In genomic region chr22:45441158-45441557, GRCh38 we compare ENCODE assay signal across 8 cellular contexts. TPM values are rescaled to one million over a fixed set of nuclear protein-coding genes. Genes with fewer than 3 reads are reported as not detected.
DNase-seq lines count a peak whose midpoint lies in the region; ATAC-seq and TF ChIP-seq lines count a peak whose summit lies in the region.

No MANE protein-coding gene starts in this region.

- intact Hi-C loops in HCT116 (cut with micrococcal nuclease) (loop anchor here (1.0 kb wide), 1 partner anchor 112 kb away; no protein-coding TSS in a partner anchor), PC-9 (cut with micrococcal nuclease; ENCODE audit: unreplicated experiment) (loop anchor here (1.0 to 10.0 kb wide), 4 partner anchors 75 to 194 kb away; no protein-coding TSS in a partner anchor), ascending aorta (cut with DNase I) (loop anchor here (1.0 to 5.0 kb wide), 3 partner anchors 36 to 112 kb away; partner anchors contain the start of gene FBLN1), spleen (cut with DNase I; ENCODE audit: low total_unique reads) (loop anchor here (10.0 kb wide), 1 partner anchor 114 kb away; no protein-coding TSS in a partner anchor)

- RAD21 ChIA-PET in HCT116 (lab: Charles Lee; ENCODE audit: low non-redundant PET in 1 of 2, low total read pairs in 2 of 2, uncharacterized antibody in 2 of 2, unreplicated experiment in 2 of 2) = interaction anchor here in 1 of 2 experiments (1.0 kb wide), 1 partner anchor 113 kb away, joined by 3 read pairs; no protein-coding TSS in a partner anchor

- WGBS in hepatocyte (ENCODE audit: low lambda C conversion rate, missing lambda C conversion rate) = 21% methylated on average over 9 of the region's 9 CpGs
- 24 to 35% (median 31%) methylated on average over 9 of the region's 9 CpGs for WGBS in spleen, 5 donors

- ATAC-seq in HCT116 (peak; percentile 99), GM18517 (IDR thresholded peaks at IDR 0.05; ENCODE audit: unreplicated experiment) (no peak), HG02885 (IDR thresholded peaks at IDR 0.05; ENCODE audit: poor library complexity, unreplicated experiment) (no peak)

- H4K20me1 ChIP-seq in HCT116 (ENCODE audit: insufficient read depth) (no peaks in the 10 kb centered on the region), PC-9 (ENCODE audit: insufficient read depth) (no peaks in the 10 kb centered on the region), hepatocyte (ENCODE audit: insufficient read depth, poor library complexity, severe bottlenecking) (no peaks in the 10 kb centered on the region)

- H3F3A ChIP-seq in PC-9 (ENCODE audit: insufficient read depth, low read depth) = peaks cover 25% of the 10 kb centered on the region

- H3K9ac ChIP-seq in HCT116 (ENCODE audit: low read length) = no peak overlapping the region

- peaks cover 0 to 2% of the 10 kb centered on the region in 2 experiments; a peak in 1 of 4 replicates for H3K4me1 ChIP-seq in HCT116 (ENCODE audit: control insufficient read depth in 1 of 2, insufficient read depth in 2 of 2, low read length in 2 of 2)
- H3K4me1 ChIP-seq in PC-9 (replicated peaks; ENCODE audit: insufficient read depth) = peaks cover 47% of the 10 kb centered on the region
- H3K4me1 ChIP-seq in ascending aorta = no peaks in the 10 kb centered on the region
- H3K4me1 ChIP-seq in hepatocyte (ENCODE audit: insufficient read depth) = peaks cover 29% of the 10 kb centered on the region
- H3K4me1 ChIP-seq in spleen = peaks cover 0 to under 1% (median 0%) of the 10 kb centered on the region in 6 donors

- H3K27ac ChIP-seq in HCT116 (ENCODE audit: low read depth, low read length) = no peak overlapping the region
- H3K27ac ChIP-seq in PC-9 = peak overlapping the region; percentile 17; the same call in 1 of the 2 replicates
- H3K27ac ChIP-seq in ascending aorta = no peak overlapping the region
- H3K27ac ChIP-seq in hepatocyte = peak overlapping the region; percentile 19
- H3K27ac ChIP-seq in spleen = no peak overlapping the region

- no peaks in the 10 kb centered on the region for H3K9me2 ChIP-seq in HCT116 (ENCODE audit: insufficient read depth)
- no peaks in the 10 kb centered on the region for H3K9me2 ChIP-seq in PC-9 (ENCODE audit: insufficient read depth)
- no peaks in the 10 kb centered on the region for H3K9me2 ChIP-seq in hepatocyte (replicated peaks; ENCODE audit: insufficient read depth)

- H3K4me2 ChIP-seq in HCT116 (ENCODE audit: low read length) (peak overlapping the region; percentile 35; the same call in 1 of the 2 replicates), PC-9 (peak overlapping the region; percentile 67), hepatocyte (peak overlapping the region; percentile 14)

- POLR2A ChIA-PET in HCT116 (lab: Charles Lee) = interaction anchor here (1.9 kb wide), 1 partner anchor 113 kb away, joined by 5 read pairs; no protein-coding TSS in a partner anchor
- POLR2A ChIA-PET in PC-9 (lab: Charles Lee; ENCODE audit: unreplicated experiment) = interaction anchor here (0.6 to 0.7 kb wide), 2 partner anchors 186 to 229 kb away, joined by 3 to 4 read pairs; no protein-coding TSS in a partner anchor

- no peaks in the 10 kb centered on the region for H3K36me3 ChIP-seq in HCT116 (ENCODE audit: control insufficient read depth in 1 of 2, insufficient read depth in 2 of 2, low read length in 2 of 2)
- H3K36me3 ChIP-seq in PC-9 (ENCODE audit: low read depth) = no peaks in the 10 kb centered on the region
- no peaks in the 10 kb centered on the region for H3K36me3 ChIP-seq in ascending aorta
- no peaks in the 10 kb centered on the region for H3K36me3 ChIP-seq in hepatocyte (replicated peaks; ENCODE audit: insufficient read depth, low read depth)
- no peaks in the 10 kb centered on the region for H3K36me3 ChIP-seq in spleen

- TF ChIP-seq POLR2A in HCT116 (IDR thresholded peaks at IDR 0.05; ENCODE audit: borderline replicate concordance, extremely low read depth, insufficient read depth, insufficient read length) (no peak), spleen (IDR thresholded peaks at IDR 0.05) (no peak)

- H3K9me3 ChIP-seq in HCT116 (ENCODE audit: control insufficient read depth in 1 of 2, insufficient read depth in 1 of 2, low read depth in 1 of 2, low read length in 2 of 2) = no peaks in the 10 kb centered on the region
- H3K9me3 ChIP-seq in PC-9 (ENCODE audit: insufficient read depth, low read depth) = no peaks in the 10 kb centered on the region
- no peaks in the 10 kb centered on the region for H3K9me3 ChIP-seq in ascending aorta
- H3K9me3 ChIP-seq in hepatocyte (ENCODE audit: low read depth) = no peaks in the 10 kb centered on the region
- H3K9me3 ChIP-seq in spleen = no peaks in the 10 kb centered on the region

- DNase-seq in COR-L47 (lab: John Stamatoyannopoulos, UW) = peak; percentile 67
- DNase-seq in HCT116 (ENCODE audit: low read depth, low spot score) = peak; percentile 42
- peak; percentile 77 to 81 for DNase-seq in PC-9
- peak in 1 of 2 donors; percentile 81 for DNase-seq in ascending aorta (ENCODE audit: low spot score in 2 of 2)
- DNase-seq in hepatocyte (ENCODE audit: low spot score) = peak; percentile 78
- no peak for DNase-seq in spleen

- H3K4me3 ChIP-seq in HCT116 (replicated peaks in 1 of 2; ENCODE audit: low read depth in 1 of 2, low read length in 2 of 2) = no peak overlapping the region
- peak overlapping the region; percentile 21; the same call in 1 of the 2 replicates for H3K4me3 ChIP-seq in PC-9
- no peak overlapping the region for H3K4me3 ChIP-seq in ascending aorta
- H3K4me3 ChIP-seq in hepatocyte = no peak overlapping the region
- H3K4me3 ChIP-seq in spleen = peak overlapping the region in 1 of 8 donors; percentile 22

- peak; percentile 73 to 75 (median 73) for TF ChIP-seq CTCF in HCT116 (IDR thresholded peaks at IDR 0.05 in 2 of 3, conservative IDR thresholded peaks at IDR 0.05 in 1 of 3; ENCODE audit: borderline replicate concordance in 1 of 3, insufficient read depth in 1 of 3, low read depth in 2 of 3, low read length in 2 of 3)
- TF ChIP-seq CTCF in PC-9 (conservative IDR thresholded peaks at IDR 0.05) = peak; percentile 80
- peak; percentile 66 to 77 (median 67) for TF ChIP-seq CTCF in ascending aorta (IDR thresholded peaks at IDR 0.05)
- peak; percentile 69 for TF ChIP-seq CTCF in hepatocyte (IDR thresholded peaks at IDR 0.05; ENCODE audit: poor library complexity)
- TF ChIP-seq CTCF in spleen (IDR thresholded peaks at IDR 0.05 in 8 of 11, conservative IDR thresholded peaks at IDR 0.05 in 3 of 11) = peak in 9 of 11 experiments; percentile 7 to 58 (median 32)

- H3K79me2 ChIP-seq in HCT116 (ENCODE audit: insufficient read depth, low read length) (no peaks in the 10 kb centered on the region), PC-9 (ENCODE audit: low read depth) (no peaks in the 10 kb centered on the region), hepatocyte (no peaks in the 10 kb centered on the region)

- H3K27me3 ChIP-seq in HCT116 (ENCODE audit: insufficient read depth, low read length) (no peaks in the 10 kb centered on the region), PC-9 (ENCODE audit: insufficient read depth, low read depth) (no peaks in the 10 kb centered on the region), ascending aorta (no peaks in the 10 kb centered on the region), hepatocyte (no peaks in the 10 kb centered on the region), spleen (replicated peaks in 1 of 7) (peaks cover 0 to 9% (median 0%) of the 10 kb centered on the region in 7 donors)

- TF ChIP-seq RAD21 in HCT116 (IDR thresholded peaks at IDR 0.05; ENCODE audit: low read depth) = peak; percentile 75

- BruUV-seq in HCT116 (replicated peaks; lab: Mats Ljungman, UMichigan) (no TSS peak), PC-9 (replicated peaks; lab: Mats Ljungman, UMichigan) (no TSS peak)

- H2AFZ ChIP-seq in HCT116 (ENCODE audit: low read depth, low read length, poor library complexity, severe bottlenecking) = no peak overlapping the region
- peak overlapping the region; percentile 40; the same call in 1 of the 2 replicates for H2AFZ ChIP-seq in PC-9
- no peak overlapping the region for H2AFZ ChIP-seq in hepatocyte

- CTCF ChIA-PET in HCT116 (lab: Charles Lee) (interaction anchor here (1.0 to 3.0 kb wide), 8 partner anchors 8 to 195 kb away, joined by 3 to 22 read pairs (median 4); no protein-coding TSS in a partner anchor), PC-9 (lab: Charles Lee) (interaction anchor here (0.7 to 1.0 kb wide), 3 partner anchors 22 to 249 kb away, joined by 3 to 12 read pairs (median 6); no protein-coding TSS in a partner anchor)

TF ChIP-seq in HCT116, 20 proteins besides CTCF, POLR2A, EP300 and RAD21 (continues in another document):
- TF ChIP-seq ATF3 (IDR thresholded peaks at IDR 0.05) = no peak
- no peak for TF ChIP-seq ELF1 (IDR thresholded peaks at IDR 0.05; ENCODE audit: borderline replicate concordance, low read depth)
- TF ChIP-seq YY1 (IDR thresholded peaks at IDR 0.05; ENCODE audit: extremely low read depth, insufficient replicate concordance, low read depth, low read length) = no peak
- TF ChIP-seq EZH2 (IDR thresholded peaks at IDR 0.05) = no peak

RNA-seq across cellular contexts. Expression of gene RIBC2, which starts 27.7 kb away (rescaled TPM):
- 8.3 TPM for total RNA-seq in HCT116 (2021; ENCODE audit: unreplicated experiment)
- 3.5 and 3.6 TPM in 2 replicates for polyA plus RNA-seq in HCT116 (2012)
- 4.0 and 11.0 TPM in 2 replicates for total RNA-seq in PC-9 (2021)
- not detected for total RNA-seq in ascending aorta
- total RNA-seq in hepatocyte = 0.48 and 0.50 TPM in 2 replicates
- 0.56 and 1.3 TPM in 2 replicates for polyA plus RNA-seq in hepatocyte
- under 1 TPM in 3 of 7 donors, not detected in 4; 0.27 to 0.83 (median 0.38) TPM for total RNA-seq in spleen
- under 1 TPM; 0.30 to 0.48 (median 0.36) TPM for polyA plus RNA-seq in spleen

RNA-seq across cellular contexts. Expression of gene SMC1B, which starts 27.8 kb away (rescaled TPM):
- total RNA-seq in HCT116 (2021; ENCODE audit: unreplicated experiment) (not detected), PC-9 (2021) (0.28 and 0.31 TPM in 2 replicates), ascending aorta (not detected), hepatocyte (not detected in 2 replicates), spleen (under 1 TPM in 1 of 7 donors, not detected in 6; 0.10 TPM)
- polyA plus RNA-seq in HCT116 (2012) = 0.02 and 0.09 TPM in 2 replicates
- polyA plus RNA-seq in hepatocyte (0.10 TPM in 1 of 2 replicates, not detected in the other), spleen (under 1 TPM in 2 of 3 donors, not detected in 1; 0.06 to 0.12 TPM)

Comparison
In these comparisons a context has a peak if more than half of its experiments do, and no peak if none do; other contexts are left out.
1. H3K27ac ChIP-seq: peak in PC-9 (single experiment) and hepatocyte (single experiment); none in HCT116 (single experiment), ascending aorta (0 of 2) and spleen (0 of 8).
2. H3K4me2 ChIP-seq: peak in every context shown above with its lines; median percentile 67 in PC-9; 35 in HCT116; 14 in hepatocyte.
3. Peak in every context shown above with its lines, with median percentiles within 50 percentile points of each other: CTCF ChIP-seq.